In the genomic region with DNA sequence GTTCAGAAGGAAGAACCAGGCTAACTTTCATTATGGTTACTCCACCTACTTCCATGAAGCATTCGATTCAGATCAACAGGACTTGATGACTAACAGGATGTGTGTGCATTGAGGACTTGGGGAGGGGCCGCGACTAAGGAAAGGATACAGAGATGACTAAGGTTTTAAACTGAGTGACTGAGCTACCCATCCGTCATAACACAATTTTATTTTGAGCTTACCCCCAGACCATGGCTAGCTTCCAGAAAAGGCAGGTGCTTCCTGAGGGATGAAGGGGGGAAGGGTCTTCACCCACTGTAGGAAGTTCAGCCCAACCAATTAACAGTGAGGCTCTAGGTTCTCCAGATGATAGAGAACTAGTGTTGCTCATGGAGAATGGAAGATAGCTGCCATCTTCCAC, we compare ENCODE assay signal across 9 cellular contexts. TPM values are rescaled to one million over a fixed set of nuclear protein-coding genes. Genes with fewer than 3 reads are reported as not detected.
DNase-seq lines count a peak whose midpoint lies in the region; ATAC-seq, FAIRE-seq and TF ChIP-seq lines count a peak whose summit lies in the region.
"Had no signal": no experiment of that assay in that cellular context is flagged by ENCODE, and none has a peak within 500 bp of the region (broad histone marks: within the 10 kb centered on the region; RNA-seq: fewer than 3 reads in every experiment).

No MANE protein-coding gene starts in this region.

- TF ChIP-seq CTCF in choroid plexus epithelial cell (conservative IDR thresholded peaks at IDR 0.05; ENCODE audit: low read depth, low read length): no peak

- H3K4me3 ChIP-seq in choroid plexus epithelial cell (ENCODE audit: low read depth, low read length): no peak overlapping the region

- no peak for TF ChIP-seq POLR2A in H54 (IDR thresholded peaks at IDR 0.05; ENCODE audit: low read depth, low read length)

- H3K27me3 Mint-ChIP-seq in activated CD4-positive, alpha-beta T cell treated with anti-CD3 and anti-CD28 coated beads for 36 hours: no peaks in the 10 kb centered on the region

- peak; percentile 69 for DNase-seq in H54 (ENCODE audit: insufficient read length, low spot score)
- peak; percentile 84 for DNase-seq in activated CD4-positive, alpha-beta T cell treated with anti-CD3 and anti-CD28 coated beads for 36 hours
- peak; percentile 59 for DNase-seq in choroid plexus epithelial cell (ENCODE audit: low read depth)
- peak; percentile 69 for DNase-seq in stimulated activated CD4-positive, alpha-beta T cell treated with anti-CD3 and anti-CD28 coated beads, Interleukin-4, amount 100 ng/mL, for 24 hours
- no peak for DNase-seq in ecto neural progenitor cell (ENCODE audit: low spot score)
- no peak for DNase-seq in NK-92 (lab: John Stamatoyannopoulos, UW; ENCODE audit: unreplicated experiment)

- ATAC-seq in activated CD4-positive, alpha-beta T cell treated with anti-CD3 and anti-CD28 coated beads for 36 hours: peak; percentile 85
- ATAC-seq in GM18867 (IDR thresholded peaks at IDR 0.05; ENCODE audit: unreplicated experiment) (no peak), HG03342 (IDR thresholded peaks at IDR 0.05; ENCODE audit: unreplicated experiment) (no peak)

- intact Hi-C loops in activated CD4-positive, alpha-beta T cell treated with anti-CD3 and anti-CD28 coated beads for 36 hours (cut with DNase I, micrococcal nuclease): loop anchor here (1.0 to 10.0 kb wide), 8 partner anchors 48 to 962 kb away; a partner anchor contains a TSS

- peaks cover 5% of the 10 kb centered on the region for H3K36me3 Mint-ChIP-seq in activated CD4-positive, alpha-beta T cell treated with anti-CD3 and anti-CD28 coated beads for 36 hours (ENCODE audit: low read depth)
- H3K36me3 Mint-ChIP-seq: IgD-negative memory B cell had no signal

- no peaks in the 10 kb centered on the region for H3K9me3 Mint-ChIP-seq in activated CD4-positive, alpha-beta T cell treated with anti-CD3 and anti-CD28 coated beads for 36 hours (ENCODE audit: low read depth)
- H3K9me3 Mint-ChIP-seq: IgD-negative memory B cell had no signal

- H3K4me1 Mint-ChIP-seq in activated CD4-positive, alpha-beta T cell treated with anti-CD3 and anti-CD28 coated beads for 36 hours: peaks cover 30% of the 10 kb centered on the region

- peak overlapping the region; percentile 82 for H3K27ac Mint-ChIP-seq in activated CD4-positive, alpha-beta T cell treated with anti-CD3 and anti-CD28 coated beads for 36 hours
- H3K27ac Mint-ChIP-seq: IgD-negative memory B cell had no signal

- POLR2A ChIA-PET in activated CD4-positive, alpha-beta T cell treated with anti-CD3 and anti-CD28 coated beads for 36 hours (lab: Charles Lee): interaction anchor here (0.6 to 1.0 kb wide), 4 partner anchors 47 to 238 kb away, joined by 3 to 5 read pairs (median 4); no protein-coding TSS in a partner anchor

- peak; percentile 87 for FAIRE-seq in H54 (lab: Jason Lieb, UNC)

- CTCF ChIA-PET in activated CD4-positive, alpha-beta T cell treated with anti-CD3 and anti-CD28 coated beads for 36 hours (lab: Charles Lee): interaction anchor here (0.6 to 5.3 kb wide), 6 partner anchors 18 to 1614 kb away, joined by 3 to 25 read pairs (median 4); no protein-coding TSS in a partner anchor

- peak overlapping the region; percentile 3 for H3K4me3 Mint-ChIP-seq in activated CD4-positive, alpha-beta T cell treated with anti-CD3 and anti-CD28 coated beads for 36 hours

RNA-seq across cellular contexts. Expression of a gene that starts 2.6 kb away (rescaled TPM):
- 10 to 100 TPM; 17.6 to 21.5 TPM for total RNA-seq in activated CD4-positive, alpha-beta T cell treated with anti-CD3 and anti-CD28 coated beads for 36 hours

Comparison
In these comparisons a context has a peak if more than half of its experiments do, and no peak if none do; other contexts are left out.
1. DNase-seq: peak in H54 (single experiment), activated CD4-positive, alpha-beta T cell treated with anti-CD3 and anti-CD28 coated beads for 36 hours (single experiment), choroid plexus epithelial cell (single experiment) and stimulated activated CD4-positive, alpha-beta T cell treated with anti-CD3 and anti-CD28 coated beads, Interleukin-4, amount 100 ng/mL, for 24 hours (single experiment); none in ecto neural progenitor cell (single experiment) and NK-92 (single experiment).